Comparison of ENCODE assay signal across 1 cellular context in the genomic region with DNA sequence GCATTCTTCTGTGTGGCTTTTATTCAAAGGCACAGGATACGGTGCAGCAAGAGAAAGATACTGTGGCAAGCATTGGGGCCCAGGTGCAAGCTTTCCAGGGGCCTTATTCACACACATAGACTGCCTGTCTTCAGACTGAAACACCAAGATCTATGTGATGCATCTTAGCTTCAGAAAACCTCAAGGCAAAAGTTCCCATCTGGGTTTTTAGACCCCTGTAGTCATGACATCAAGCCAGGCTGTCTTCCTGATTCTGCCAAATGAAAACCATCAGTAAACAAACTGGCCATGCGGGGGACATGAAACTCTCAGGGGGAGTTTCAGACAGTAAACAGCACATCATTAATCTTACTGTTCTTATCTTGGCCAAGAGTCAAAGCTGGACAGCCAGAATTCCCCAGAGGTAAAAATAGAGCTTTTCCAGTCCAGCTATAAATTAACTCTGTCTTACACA.
TF ChIP-seq lines count a peak whose summit lies in the region.

No MANE protein-coding gene starts in this region.

TF ChIP-seq in WTC11, 78 proteins besides CTCF, POLR2A, EP300 and RAD21 (continued from another document):
- TF ChIP-seq, protein P1, sequence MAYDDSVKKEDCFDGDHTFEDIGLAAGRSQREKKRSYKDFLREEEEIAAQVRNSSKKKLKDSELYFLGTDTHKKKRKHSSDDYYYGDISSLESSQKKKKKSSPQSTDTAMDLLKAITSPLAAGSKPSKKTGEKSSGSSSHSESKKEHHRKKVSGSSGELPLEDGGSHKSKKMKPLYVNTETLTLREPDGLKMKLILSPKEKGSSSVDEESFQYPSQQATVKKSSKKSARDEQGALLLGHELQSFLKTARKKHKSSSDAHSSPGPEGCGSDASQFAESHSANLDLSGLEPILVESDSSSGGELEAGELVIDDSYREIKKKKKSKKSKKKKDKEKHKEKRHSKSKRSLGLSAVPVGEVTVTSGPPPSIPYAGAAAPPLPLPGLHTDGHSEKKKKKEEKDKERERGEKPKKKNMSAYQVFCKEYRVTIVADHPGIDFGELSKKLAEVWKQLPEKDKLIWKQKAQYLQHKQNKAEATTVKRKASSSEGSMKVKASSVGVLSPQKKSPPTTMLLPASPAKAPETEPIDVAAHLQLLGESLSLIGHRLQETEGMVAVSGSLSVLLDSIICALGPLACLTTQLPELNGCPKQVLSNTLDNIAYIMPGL (CRISPR knock-in tag; IDR thresholded peaks at IDR 0.05) = no peak
- TF ChIP-seq FOXK1 (CRISPR knock-in tag; IDR thresholded peaks at IDR 0.05) (no peak), GABPB1 (CRISPR knock-in tag; IDR thresholded peaks at IDR 0.05) (no peak), SMAD3 (CRISPR knock-in tag; IDR thresholded peaks at IDR 0.05; ENCODE audit: borderline replicate concordance) (no peak), TCF7 (CRISPR knock-in tag; IDR thresholded peaks at IDR 0.05; ENCODE audit: low read depth) (no peak), PRRX2 (CRISPR knock-in tag; IDR thresholded peaks at IDR 0.05) (no peak), EMX1 (CRISPR knock-in tag; IDR thresholded peaks at IDR 0.05) (no peak), NR3C1 (CRISPR knock-in tag; conservative IDR thresholded peaks at IDR 0.05; ENCODE audit: low read depth) (no peak), ELF4 (CRISPR knock-in tag; IDR thresholded peaks at IDR 0.05; ENCODE audit: low read depth) (no peak)
- TF ChIP-seq, protein P2, sequence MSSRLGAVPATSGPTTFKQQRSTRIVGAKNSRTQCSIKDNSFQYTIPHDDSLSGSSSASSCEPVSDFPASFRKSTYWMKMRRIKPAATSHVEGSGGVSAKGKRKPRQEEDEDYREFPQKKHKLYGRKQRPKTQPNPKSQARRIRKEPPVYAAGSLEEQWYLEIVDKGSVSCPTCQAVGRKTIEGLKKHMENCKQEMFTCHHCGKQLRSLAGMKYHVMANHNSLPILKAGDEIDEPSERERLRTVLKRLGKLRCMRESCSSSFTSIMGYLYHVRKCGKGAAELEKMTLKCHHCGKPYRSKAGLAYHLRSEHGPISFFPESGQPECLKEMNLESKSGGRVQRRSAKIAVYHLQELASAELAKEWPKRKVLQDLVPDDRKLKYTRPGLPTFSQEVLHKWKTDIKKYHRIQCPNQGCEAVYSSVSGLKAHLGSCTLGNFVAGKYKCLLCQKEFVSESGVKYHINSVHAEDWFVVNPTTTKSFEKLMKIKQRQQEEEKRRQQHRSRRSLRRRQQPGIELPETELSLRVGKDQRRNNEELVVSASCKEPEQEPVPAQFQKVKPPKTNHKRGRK (CRISPR knock-in tag; IDR thresholded peaks at IDR 0.05; ENCODE audit: borderline replicate concordance) = no peak
